Comparison of ENCODE assay signal across 8 cellular contexts in genomic region chr3:197028711-197029510, GRCh38. TPM values are rescaled to one million over a fixed set of nuclear protein-coding genes. Genes with fewer than 3 reads are reported as not detected.
A peak's percentile ranks its signal among the peaks of the same experiment; 100 is the strongest.
DNase-seq lines count a peak whose midpoint lies in the region; ATAC-seq and TF ChIP-seq lines count a peak whose summit lies in the region.

No MANE protein-coding gene starts in this region.

- no peaks in the 10 kb centered on the region for H3K9me3 ChIP-seq in hepatocyte (ENCODE audit: low read depth)

- peak; percentile 39 for ATAC-seq in GM18498 (IDR thresholded peaks at IDR 0.05; ENCODE audit: unreplicated experiment)
- ATAC-seq in HG03354 (IDR thresholded peaks at IDR 0.05; ENCODE audit: poor library complexity, severe bottlenecking, unreplicated experiment) = peak; percentile 37
- ATAC-seq in GM18517 (IDR thresholded peaks at IDR 0.05; ENCODE audit: unreplicated experiment) = no peak

- POLR2A ChIA-PET in AG04449 (lab: Yijun Ruan, JAX) = no interaction called here

- H3K27me3 ChIP-seq in hepatocyte = no peaks in the 10 kb centered on the region

- peaks cover 46% of the 10 kb centered on the region for H3K27me3 Mint-ChIP-seq in activated T-cell treated with anti-CD3 and anti-CD28 coated beads, Interleukin-2, amount 50 U/mL, for 24 hours

- CTCF ChIA-PET in AG04449 (lab: Yijun Ruan, JAX) = interaction anchor here (0.5 to 6.5 kb wide), 25 partner anchors 7 to 175 kb away, joined by 3 to 80 read pairs (median 5); no protein-coding TSS in a partner anchor

- H3K79me2 ChIP-seq in hepatocyte = peaks cover 5% of the 10 kb centered on the region

- H3K9me3 Mint-ChIP-seq in activated T-cell treated with anti-CD3 and anti-CD28 coated beads, Interleukin-2, amount 50 U/mL, for 24 hours = no peaks in the 10 kb centered on the region

- DNase-seq in AG04449 (ENCODE audit: low read depth, low spot score) = no peak
- DNase-seq in activated T-cell treated with anti-CD3 and anti-CD28 coated beads, Interleukin-2, amount 50 U/mL, for 24 hours = peak; percentile 53
- no peak for DNase-seq in hepatocyte (ENCODE audit: low spot score)
- DNase-seq in stimulated activated CD8-positive, alpha-beta memory T cell treated with anti-CD3 and anti-CD28 coated beads, Interleukin-4, amount 100 ng/mL, for 48 hours = peak; percentile 48
- DNase-seq in NCI-H2196 treated with DMSO at 0.1 percent for 48 hours (lab: John Stamatoyannopoulos, UW; ENCODE audit: unreplicated experiment) = no peak

- H3K4me3 Mint-ChIP-seq in activated T-cell treated with anti-CD3 and anti-CD28 coated beads, Interleukin-2, amount 50 U/mL, for 24 hours = peak overlapping the region; percentile 75

- peaks cover 26% of the 10 kb centered on the region for H3K4me1 Mint-ChIP-seq in activated T-cell treated with anti-CD3 and anti-CD28 coated beads, Interleukin-2, amount 50 U/mL, for 24 hours (ENCODE audit: low read depth)

- H4K20me1 ChIP-seq in hepatocyte (ENCODE audit: insufficient read depth, poor library complexity, severe bottlenecking) = no peaks in the 10 kb centered on the region

- peak overlapping the region; percentile 57 for H3K27ac Mint-ChIP-seq in activated T-cell treated with anti-CD3 and anti-CD28 coated beads, Interleukin-2, amount 50 U/mL, for 24 hours

- no peaks in the 10 kb centered on the region for H3K36me3 ChIP-seq in hepatocyte (replicated peaks; ENCODE audit: insufficient read depth, low read depth)

- no peaks in the 10 kb centered on the region for H3K36me3 Mint-ChIP-seq in activated T-cell treated with anti-CD3 and anti-CD28 coated beads, Interleukin-2, amount 50 U/mL, for 24 hours (ENCODE audit: low read depth)

- H3K4me2 ChIP-seq in hepatocyte = peak overlapping the region; percentile 94

- H2AFZ ChIP-seq in hepatocyte = peak overlapping the region; percentile 75

- H3K4me3 ChIP-seq in AG04449 (ENCODE audit: low read depth, low read length) (peak overlapping the region; percentile 52), hepatocyte (peak overlapping the region; percentile 68)

- peaks cover 27% of the 10 kb centered on the region for H3K4me1 ChIP-seq in hepatocyte (ENCODE audit: insufficient read depth)

- 16% methylated on average over 24 of the region's 68 CpGs for WGBS in hepatocyte (ENCODE audit: low lambda C conversion rate, missing lambda C conversion rate)

- no peaks in the 10 kb centered on the region for H3K9me2 ChIP-seq in hepatocyte (replicated peaks; ENCODE audit: insufficient read depth)

- peak overlapping the region; percentile 51 for H3K27ac ChIP-seq in hepatocyte

- TF ChIP-seq CTCF in AG04449 (IDR thresholded peaks at IDR 0.05; ENCODE audit: insufficient read depth, low read length, missing control alignments) (no peak), hepatocyte (IDR thresholded peaks at IDR 0.05; ENCODE audit: poor library complexity) (no peak)

RNA-seq across cellular contexts. Expression of gene MELTF, which starts 0.7 kb away (rescaled TPM):
- total RNA-seq in hepatocyte = 44.3 and 74.0 TPM in 2 replicates
- 121 and 137 TPM in 2 replicates for polyA plus RNA-seq in hepatocyte

Comparison
In these comparisons a context has a peak if more than half of its experiments do, and no peak if none do; other contexts are left out.
1. DNase-seq: peak in activated T-cell treated with anti-CD3 and anti-CD28 coated beads, Interleukin-2, amount 50 U/mL, for 24 hours (single experiment) and stimulated activated CD8-positive, alpha-beta memory T cell treated with anti-CD3 and anti-CD28 coated beads, Interleukin-4, amount 100 ng/mL, for 48 hours (single experiment); none in AG04449 (single experiment), hepatocyte (single experiment) and NCI-H2196 treated with DMSO at 0.1 percent for 48 hours (single experiment).